Comparison of ENCODE assay signal across 7 cellular contexts in the genomic region with DNA sequence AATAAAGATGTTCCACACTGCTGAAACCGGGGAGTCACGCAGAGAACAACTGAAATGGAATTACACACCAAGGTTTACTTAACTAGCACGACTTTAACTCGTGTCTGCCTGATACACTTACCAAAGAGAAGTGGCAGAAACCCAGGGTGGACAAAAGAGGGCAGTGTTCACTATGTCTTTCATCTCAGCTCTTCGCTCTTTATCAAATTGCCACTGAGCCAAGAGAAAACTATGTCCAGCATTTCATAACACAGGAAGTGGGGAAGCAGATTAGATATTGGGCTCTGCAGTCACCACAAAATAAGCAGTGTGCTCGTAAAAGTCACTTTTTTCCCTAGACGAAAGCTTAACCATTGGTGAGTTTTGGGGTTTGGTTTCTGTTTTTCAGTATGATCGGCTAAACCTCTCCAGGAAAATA.
DNase-seq lines count a peak whose midpoint lies in the region; ATAC-seq, FAIRE-seq and TF ChIP-seq lines count a peak whose summit lies in the region.

No MANE protein-coding gene starts in this region.

- H3K36me3 Mint-ChIP-seq in MCF 10A (ENCODE audit: insufficient read depth, unreplicated experiment), result peaks cover 6% of the 10 kb centered on the region

- POLR2A ChIA-PET in MCF 10A (lab: Yijun Ruan, JAX), result interaction anchor here (1.0 to 1.3 kb wide), 6 partner anchors 9 to 1195 kb away, joined by 3 to 4 read pairs (median 3); no protein-coding TSS in a partner anchor

- WGBS in smooth muscle cell (ENCODE audit: low lambda C conversion rate), result 3% methylated on average over 8 of the region's 8 CpGs

- BruUV-seq in MCF 10A (replicated peaks; lab: Mats Ljungman, UMichigan), result no TSS peak

- H3K9ac ChIP-seq in smooth muscle cell (ENCODE audit: low read depth), result peak overlapping the region; percentile 64

- no peak overlapping the region for H3K4me3 Mint-ChIP-seq in MCF 10A (ENCODE audit: unreplicated experiment)

- H4K20me1 ChIP-seq in smooth muscle cell (ENCODE audit: low read depth), result no peaks in the 10 kb centered on the region

- H3K4me1 Mint-ChIP-seq in MCF 10A (ENCODE audit: insufficient read depth, unreplicated experiment), result peaks cover 27% of the 10 kb centered on the region

- H3K27ac Mint-ChIP-seq in MCF 10A (ENCODE audit: low read depth, unreplicated experiment), result no peak overlapping the region

- no peaks in the 10 kb centered on the region for H3K79me2 ChIP-seq in smooth muscle cell (ENCODE audit: low read depth)

- H3K4me2 ChIP-seq in smooth muscle cell, result peak overlapping the region; percentile 83

- H3K27ac ChIP-seq in HL-60 (replicated peaks), result no peak overlapping the region
- peak overlapping the region; percentile 91 for H3K27ac ChIP-seq in smooth muscle cell (ENCODE audit: low read depth)

- peak overlapping the region; percentile 47 for H2AFZ ChIP-seq in smooth muscle cell (ENCODE audit: low read depth)

- H3K4me3 ChIP-seq in HL-60 (replicated peaks; ENCODE audit: insufficient read depth, low read length) (no peak overlapping the region), smooth muscle cell (peak overlapping the region; percentile 42)

- intact Hi-C loops in MCF 10A (cut with micrococcal nuclease), result loop anchor here (1.0 to 10.0 kb wide), 8 partner anchors 22 to 894 kb away; no protein-coding TSS in a partner anchor

- H3K9me3 Mint-ChIP-seq in MCF 10A (ENCODE audit: unreplicated experiment), result no peaks in the 10 kb centered on the region

- CTCF ChIA-PET in MCF 10A (lab: Yijun Ruan, JAX), result interaction anchor here (0.5 to 8.0 kb wide), 43 partner anchors 9 to 1539 kb away, joined by 3 to 154 read pairs (median 4); no protein-coding TSS in a partner anchor

- TF ChIP-seq CTCF in HL-60 (IDR thresholded peaks at IDR 0.05; ENCODE audit: insufficient read depth, low read length) (peak; percentile 85), MCF 10A (IDR thresholded peaks at IDR 0.05; ENCODE audit: unreplicated experiment) (peak; percentile 66), smooth muscle cell (IDR thresholded peaks at IDR 0.05; ENCODE audit: borderline replicate concordance, insufficient read depth, poor library complexity, severe bottlenecking) (peak; percentile 71)

- H3K9me3 ChIP-seq in smooth muscle cell (replicated peaks; ENCODE audit: low read depth), result no peaks in the 10 kb centered on the region

- DNase-seq in GDM1 (lab: John Stamatoyannopoulos, UW), result peak; percentile 43
- DNase-seq in HL-60 (ENCODE audit: low read depth in 1 of 2, low spot score in 1 of 2), result peak in 1 of 2 experiments; percentile 41
- peak; percentile 93 for DNase-seq in NOMO-1 treated with DMSO at 0.1 percent for 48 hours (lab: John Stamatoyannopoulos, UW; ENCODE audit: unreplicated experiment)
- DNase-seq in MCF 10A (ENCODE audit: unreplicated experiment), result peak; percentile 78
- DNase-seq in smooth muscle cell (lab: John Stamatoyannopoulos, UW; ENCODE audit: unreplicated experiment), result no peak

- H3K27me3 Mint-ChIP-seq in MCF 10A (ENCODE audit: insufficient read depth, unreplicated experiment), result no peaks in the 10 kb centered on the region

- H3K4me1 ChIP-seq in smooth muscle cell (ENCODE audit: low read depth), result peaks cover 14% of the 10 kb centered on the region

- no peaks in the 10 kb centered on the region for H3K36me3 ChIP-seq in smooth muscle cell (ENCODE audit: low read depth)

- ATAC-seq in HG03439 (IDR thresholded peaks at IDR 0.05; ENCODE audit: unreplicated experiment), result no peak

- H3K27me3 ChIP-seq in HL-60 (ENCODE audit: insufficient read depth, poor library complexity, severe bottlenecking) (peaks cover 27% of the 10 kb centered on the region), smooth muscle cell (ENCODE audit: low read depth) (no peaks in the 10 kb centered on the region)

- peak; percentile 99 for FAIRE-seq in islet of Langerhans (lab: Jason Lieb, UNC)

- peaks cover 23% of the 10 kb centered on the region for H3F3A ChIP-seq in smooth muscle cell (ENCODE audit: low read depth)
